In the genomic region with DNA sequence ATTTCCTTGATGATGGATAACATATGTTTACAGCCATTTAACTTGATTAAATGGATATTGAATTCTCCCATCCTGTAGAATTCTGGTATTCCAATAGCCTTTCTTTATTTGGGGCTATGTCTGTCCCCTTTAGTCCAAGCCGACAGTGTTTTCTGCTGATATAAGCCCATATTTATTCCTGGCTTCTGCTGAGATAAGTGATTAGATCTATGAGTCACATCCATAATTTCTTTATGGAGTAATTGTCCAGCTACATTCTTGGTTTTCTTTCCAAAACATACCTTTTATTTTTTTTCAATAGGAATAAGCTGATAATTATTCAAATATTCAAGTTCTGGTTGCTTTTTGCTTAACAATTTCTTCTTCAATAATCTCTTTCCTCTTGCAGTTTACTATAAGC, we compare ENCODE assay signal across 34 cellular contexts.
"Had no signal": no experiment of that assay in that cellular context is flagged by ENCODE, and none has a peak within 500 bp of the region (broad histone marks: within the 10 kb centered on the region; RNA-seq: fewer than 3 reads in every experiment).

No MANE protein-coding gene starts in this region.

- H3K9me3 ChIP-seq: adrenal gland, ascending aorta, body of pancreas, breast epithelium had no signal

- H3K27me3 ChIP-seq: adrenal gland, ascending aorta, body of pancreas, brain microvascular endothelial cell, breast epithelium, cardiac muscle cell had no signal

- FAIRE-seq: astrocyte, bronchial epithelial cell had no signal

- ATAC-seq: activated naive CD4-positive, alpha-beta T cell treated with anti-CD3 and anti-CD28 coated beads, Interleukin-2, amount 50 U/mL, for 72 hours; activated naive CD8-positive, alpha-beta T cell treated with anti-CD3 and anti-CD28 coated beads, Interleukin-2, amount 50 U/mL, for 24 hours; activated T-cell treated with anti-CD3 and anti-CD28 coated beads, Interleukin-2, amount 50 U/mL, for 4 hours; activated T-cell treated with anti-CD3 and anti-CD28 coated beads, Interleukin-2, amount 50 U/mL, for 72 hours; activated T-helper 17 cell treated with anti-CD3 and anti-CD28 coated beads, Interleukin-2, amount 50 U/mL, for 72 hours; body of pancreas had no signal

- DNase-seq: activated effector memory CD4-positive, alpha-beta T cell treated with anti-CD3 and anti-CD28 coated beads, Interleukin-2, amount 50 U/mL, for 16 hours; activated effector memory CD4-positive, alpha-beta T cell treated with Interleukin-2 at 50 U/mL for 16 hours; activated gamma-delta T cell; activated gamma-delta T cell treated with Interleukin-2 at 50 U/mL for 16 hours; activated naive CD4-positive, alpha-beta T cell; activated naive CD4-positive, alpha-beta T cell treated with anti-CD3 and anti-CD28 coated beads for 36 hours; activated naive CD4-positive, alpha-beta T cell treated with anti-CD3 and anti-CD28 coated beads, Interleukin-2, amount 10 ng/mL, durations not matched to agents 7 days and 5 days; activated naive CD4-positive, alpha-beta T cell treated with anti-CD3 and anti-CD28 coated beads, Interleukin-2, amount 50 U/mL, for 16 hours; activated naive CD4-positive, alpha-beta T cell treated with Interleukin-2 at 50 U/mL for 16 hours; activated naive CD8-positive, alpha-beta T cell treated with anti-CD3 and anti-CD28 coated beads for 36 hours; activated naive CD8-positive, alpha-beta T cell treated with anti-CD3 and anti-CD28 coated beads, Interleukin-2, amount 10 ng/mL, durations not matched to agents 7 days and 5 days; activated naive CD8-positive, alpha-beta T cell treated with anti-CD3 and anti-CD28 coated beads, Interleukin-2, amount 50 U/mL, for 24 hours; activated T-cell treated with anti-CD3 and anti-CD28 coated beads, Interleukin-2, amount 50 U/mL, for 1 hour; activated T-cell treated with anti-CD3 and anti-CD28 coated beads, Interleukin-2, amount 50 U/mL, for 24 hours; activated T-cell treated with anti-CD3 and anti-CD28 coated beads, Interleukin-2, amount 50 U/mL, for 4 hours; activated T-cell treated with anti-CD3 and anti-CD28 coated beads, Interleukin-2, amount 50 U/mL, for 48 hours; activated T-cell treated with anti-CD3 and anti-CD28 coated beads, Interleukin-2, amount 50 U/mL, for 72 hours; adrenal gland; amniotic stem cell; amygdala; anterior cingulate cortex; aorta; body of pancreas; brain microvascular endothelial cell; caudate nucleus; central memory CD4-positive, alpha-beta T cell; cerebellar nuclear complex had no signal

- H3K4me1 ChIP-seq: adrenal gland, ascending aorta, body of pancreas, breast epithelium had no signal

- H3K4me3 ChIP-seq: adrenal gland, ascending aorta, body of pancreas, breast epithelium, cardiac muscle cell had no signal

- H3K27ac ChIP-seq: adrenal gland, ascending aorta, body of pancreas, brain microvascular endothelial cell, breast epithelium, cardiac muscle cell had no signal

- H3K36me3 ChIP-seq: adrenal gland, ascending aorta, brain microvascular endothelial cell, breast epithelium, cardiac muscle cell had no signal
